ENCODE assay signal across 25 cellular contexts in the genomic region with DNA sequence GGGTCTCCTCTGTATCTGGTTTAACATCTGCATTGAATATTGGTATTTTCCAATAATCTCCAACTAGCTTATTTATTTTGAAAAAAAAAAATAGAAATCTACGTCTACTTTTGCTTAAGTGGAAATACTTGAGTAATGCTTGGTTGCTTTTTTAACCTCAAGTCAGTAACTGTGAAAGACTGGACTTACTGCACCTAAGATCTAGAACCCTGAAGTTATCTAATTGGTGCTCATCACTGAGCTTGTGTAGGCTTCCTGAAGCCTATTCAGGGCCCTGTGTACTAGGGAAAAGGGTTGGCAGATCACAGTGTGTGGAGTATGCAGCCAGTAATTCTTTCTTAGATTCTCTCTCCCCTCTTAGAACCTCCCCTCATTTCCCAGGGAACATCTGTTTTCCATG. TPM values are rescaled to one million over a fixed set of nuclear protein-coding genes. Genes with fewer than 3 reads are reported as not detected.
DNase-seq lines count a peak whose midpoint lies in the region; ATAC-seq, FAIRE-seq and TF ChIP-seq lines count a peak whose summit lies in the region.
"Had no signal": no experiment of that assay in that cellular context is flagged by ENCODE, and none has a peak within 500 bp of the region (broad histone marks: within the 10 kb centered on the region; RNA-seq: fewer than 3 reads in every experiment).

No MANE protein-coding gene starts in this region.

- peak; percentile 50 for ATAC-seq in HG02678 (IDR thresholded peaks at IDR 0.05; ENCODE audit: unreplicated experiment)
- ATAC-seq in IMR-90 (ENCODE audit: low read depth) = no peak
- no peak for ATAC-seq in PC-3
- ATAC-seq in HG03045 (IDR thresholded peaks at IDR 0.05; ENCODE audit: unreplicated experiment) = no peak
- ATAC-seq: K562; natural killer cell treated with Interleukin-12 subunit alpha and Interleukin-12 subunit beta and Interleukin-15 and Interleukin-18, amount 100 ng/mL, for 72 hours; stimulated activated naive CD8-positive, alpha-beta T cell treated with anti-CD3 and anti-CD28 coated beads, Interleukin-15, Interleukin-2, amounts not matched to agents 100 U/mL and 50 U/mL, for 24 hours had no signal

- BruUV-seq in IMR-90 (replicated peaks; lab: Mats Ljungman, UMichigan) = no TSS peak
- BruUV-seq in PC-3 (replicated peaks; lab: Mats Ljungman, UMichigan) = no TSS peak

- H4K5ac ChIP-seq in IMR-90 (ENCODE audit: low read depth, low read length) = no peak overlapping the region

- CTCF ChIA-PET in IMR-90 (lab: Yijun Ruan, JAX) (no interaction called here), PC-3 (lab: Charles Lee) (no interaction called here)

- no peak overlapping the region for H3K4ac ChIP-seq in IMR-90 (ENCODE audit: low read depth, low read length)

- no peak overlapping the region for H3K4me2 ChIP-seq in IMR-90 (ENCODE audit: low read depth, low read length)
- no peak overlapping the region for H3K4me2 ChIP-seq in PC-3 (ENCODE audit: low read length)

- no peak overlapping the region for H2BK120ac ChIP-seq in IMR-90 (ENCODE audit: low read depth, low read length)

- no peaks in the 10 kb centered on the region for H3K79me2 ChIP-seq in PC-3 (ENCODE audit: low read length)

- H4K20me1 ChIP-seq in IMR-90 (ENCODE audit: insufficient read depth, low read length) = no peaks in the 10 kb centered on the region
- no peaks in the 10 kb centered on the region for H4K20me1 ChIP-seq in PC-3 (ENCODE audit: low read length)

- TF ChIP-seq POLR2A in IMR-90 (IDR thresholded peaks at IDR 0.05; ENCODE audit: low read depth, low read length) = no peak

- H2BK15ac ChIP-seq in IMR-90 (ENCODE audit: low read depth, low read length) = no peak overlapping the region

- in situ Hi-C loops in IMR-90 (cut with MboI; ENCODE audit: low sequenced_read_pairs) = no loop called here

- H3K9ac ChIP-seq in IMR-90 (ENCODE audit: low read depth, low read length) (no peak overlapping the region), PC-3 (ENCODE audit: low read length) (no peak overlapping the region)

- no peak overlapping the region for H3K4me3 ChIP-seq in IMR-90 (ENCODE audit: insufficient read depth, low read depth, low read length)
- no peak overlapping the region for H3K4me3 ChIP-seq in PC-3 (ENCODE audit: low read length)
- H3K4me3 ChIP-seq: K562, MG63, ovary, thoracic aorta had no signal

- H3K27me3 ChIP-seq in IMR-90 (ENCODE audit: control insufficient read depth, insufficient read depth, low read length) (no peaks in the 10 kb centered on the region), PC-3 (ENCODE audit: low read length) (no peaks in the 10 kb centered on the region)
- H3K27me3 ChIP-seq: MG63, ovary had no signal

- H2AFZ ChIP-seq in IMR-90 (replicated peaks; ENCODE audit: low read length, poor library complexity) (no peak overlapping the region), PC-3 (ENCODE audit: low read length) (no peak overlapping the region)

- H2BK20ac ChIP-seq in IMR-90 (ENCODE audit: low read depth, low read length) = no peak overlapping the region

- H2AK9ac ChIP-seq in IMR-90 (replicated peaks; ENCODE audit: low read depth, low read length, poor library complexity) = no peak overlapping the region

- intact Hi-C loops in IMR-90 (cut with micrococcal nuclease) (no loop called here), PC-3 (cut with micrococcal nuclease) (no loop called here)

- peaks cover 9% of the 10 kb centered on the region for H3K4me1 ChIP-seq in IMR-90 (ENCODE audit: control insufficient read depth, insufficient read depth, low read length)
- H3K4me1 ChIP-seq in PC-3 (ENCODE audit: insufficient read depth, low read length) = peaks cover 14% of the 10 kb centered on the region

- H2AK5ac ChIP-seq in IMR-90 (ENCODE audit: low read depth, low read length) = no peak overlapping the region

- no peak overlapping the region for H3K56ac ChIP-seq in IMR-90 (ENCODE audit: extremely low read depth, insufficient read depth, low read length)

- TF ChIP-seq CTCF in IMR-90 (conservative IDR thresholded peaks at IDR 0.05; ENCODE audit: low read depth, low read length) (no peak), PC-3 (conservative IDR thresholded peaks at IDR 0.05; ENCODE audit: low read depth, low read length) (no peak)

- H3F3A ChIP-seq in PC-3 (ENCODE audit: low read length, unreplicated experiment) = no peaks in the 10 kb centered on the region

- POLR2A ChIA-PET in IMR-90 (lab: Charles Lee; ENCODE audit: unreplicated experiment) (no interaction called here), PC-3 (lab: Charles Lee; ENCODE audit: unreplicated experiment) (no interaction called here)

- peak overlapping the region; percentile 61; the same call in 1 of the 2 replicates for H3K18ac ChIP-seq in IMR-90 (ENCODE audit: low read depth, low read length)

- TF ChIP-seq RAD21 in IMR-90 (IDR thresholded peaks at IDR 0.05; ENCODE audit: low read length) = no peak

- H4K8ac ChIP-seq in IMR-90 (ENCODE audit: low read depth in 2 of 2, low read length in 2 of 2) = no peak overlapping the region; a peak in 1 of 4 replicates

- H3K9me2 ChIP-seq in PC-3 (replicated peaks; ENCODE audit: low read length) = no peaks in the 10 kb centered on the region

- peak; percentile 80 for FAIRE-seq in GM19239 (lab: Jason Lieb, UNC)
- FAIRE-seq: K562, keratinocyte had no signal

- peak overlapping the region; percentile 36 for H2BK5ac ChIP-seq in IMR-90 (ENCODE audit: low read depth, low read length, poor library complexity, severe bottlenecking)

- H3K14ac ChIP-seq in IMR-90 (replicated peaks; ENCODE audit: low read depth, low read length) = no peak overlapping the region

- no peaks in the 10 kb centered on the region for H3K79me1 ChIP-seq in IMR-90 (ENCODE audit: low read depth in 1 of 2, low read length in 2 of 2)

- DNase-seq in GM19239 (ENCODE audit: insufficient read length, low spot score) = no peak
- no peak for DNase-seq in IMR-90
- no peak for DNase-seq in SK-N-DZ (ENCODE audit: low spot score)
- no peak for DNase-seq in stimulated activated CD4-positive, alpha-beta T cell treated with anti-CD3 and anti-CD28 coated beads, Interleukin-12 subunit alpha, Interleukin-12 subunit beta, amount 100 ng/mL, for 4 hours
- DNase-seq in PC-3 = no peak
- DNase-seq: activated B cell treated with CpG ODN at 0.5 μM for 24 hours; activated CD4-positive, alpha-beta T cell treated with anti-CD3 and anti-CD28 coated beads, Interleukin-2, amount 50 U/mL, for 4 hours; activated effector memory CD4-positive, alpha-beta T cell treated with anti-CD3 and anti-CD28 coated beads, Interleukin-2, amount 50 U/mL, for 16 hours; CD4-positive, alpha-beta T cell; DMS 273 treated with DMSO at 0.1 percent for 48 hours; MG63; NCI-H1417; NCI-H2081 treated with DMSO at 0.1 percent for 48 hours; OCI-M1; ovary; stimulated activated CD4-positive, alpha-beta T cell treated with anti-CD3 and anti-CD28 coated beads, Interleukin-4, amount 100 ng/mL, for 4 hours; stimulated activated naive CD8-positive, alpha-beta T cell treated with anti-CD3 and anti-CD28 coated beads, Interleukin-15, Interleukin-2, amounts not matched to agents 100 U/mL and 50 U/mL, for 24 hours; SW 1271 had no signal

- H3K27ac ChIP-seq in IMR-90 (ENCODE audit: insufficient read depth, low read length) (peak overlapping the region; percentile 55; the same call in 1 of the 2 replicates), PC-3 (ENCODE audit: low read length) (no peak overlapping the region)
- H3K27ac ChIP-seq: ovary, thoracic aorta had no signal

- H3K23ac ChIP-seq in IMR-90 (ENCODE audit: low read depth, low read length) = no peak overlapping the region

- H3K9me3 ChIP-seq in IMR-90 (ENCODE audit: control insufficient read depth, insufficient read depth, low read length) = no peaks in the 10 kb centered on the region
- no peaks in the 10 kb centered on the region for H3K9me3 ChIP-seq in PC-3 (ENCODE audit: low read length)
- H3K9me3 ChIP-seq: MG63, ovary, thoracic aorta had no signal

- no CpG with 5 or more reads among the region's 1 CpG for WGBS in IMR-90 (ENCODE audit: extremely low coverage in 2 of 2, insufficient read length in 1 of 2), 2 experiments

- dilution Hi-C loops in IMR-90 (cut with HindIII; ENCODE audit: low sequenced_read_pairs, unreplicated experiment) = no loop called here

- peaks cover 3% of the 10 kb centered on the region; the same call in 1 of the 2 replicates for H3K9me1 ChIP-seq in IMR-90 (ENCODE audit: insufficient read depth, low read length)

- H3K36me3 ChIP-seq in IMR-90 (ENCODE audit: control insufficient read depth, insufficient read depth, low read length) (no peaks in the 10 kb centered on the region), PC-3 (ENCODE audit: low read depth, low read length) (no peaks in the 10 kb centered on the region)
- H3K36me3 ChIP-seq: MG63, ovary, thoracic aorta had no signal

- H4K91ac ChIP-seq in IMR-90 (ENCODE audit: insufficient read depth, low read depth, low read length) = no peak overlapping the region; the same call in 1 of the 2 replicates

TF ChIP-seq in IMR-90, 13 proteins besides CTCF, POLR2A, EP300 and RAD21 (continues in another document):
- no peak for TF ChIP-seq MAZ (IDR thresholded peaks at IDR 0.05; ENCODE audit: borderline replicate concordance, low read depth, low read length)
- TF ChIP-seq, protein P1, sequence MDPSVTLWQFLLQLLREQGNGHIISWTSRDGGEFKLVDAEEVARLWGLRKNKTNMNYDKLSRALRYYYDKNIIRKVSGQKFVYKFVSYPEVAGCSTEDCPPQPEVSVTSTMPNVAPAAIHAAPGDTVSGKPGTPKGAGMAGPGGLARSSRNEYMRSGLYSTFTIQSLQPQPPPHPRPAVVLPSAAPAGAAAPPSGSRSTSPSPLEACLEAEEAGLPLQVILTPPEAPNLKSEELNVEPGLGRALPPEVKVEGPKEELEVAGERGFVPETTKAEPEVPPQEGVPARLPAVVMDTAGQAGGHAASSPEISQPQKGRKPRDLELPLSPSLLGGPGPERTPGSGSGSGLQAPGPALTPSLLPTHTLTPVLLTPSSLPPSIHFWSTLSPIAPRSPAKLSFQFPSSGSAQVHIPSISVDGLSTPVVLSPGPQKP (IDR thresholded peaks at IDR 0.05; ENCODE audit: borderline replicate concordance, low read depth, low read length) = no peak
- TF ChIP-seq, protein P2, sequence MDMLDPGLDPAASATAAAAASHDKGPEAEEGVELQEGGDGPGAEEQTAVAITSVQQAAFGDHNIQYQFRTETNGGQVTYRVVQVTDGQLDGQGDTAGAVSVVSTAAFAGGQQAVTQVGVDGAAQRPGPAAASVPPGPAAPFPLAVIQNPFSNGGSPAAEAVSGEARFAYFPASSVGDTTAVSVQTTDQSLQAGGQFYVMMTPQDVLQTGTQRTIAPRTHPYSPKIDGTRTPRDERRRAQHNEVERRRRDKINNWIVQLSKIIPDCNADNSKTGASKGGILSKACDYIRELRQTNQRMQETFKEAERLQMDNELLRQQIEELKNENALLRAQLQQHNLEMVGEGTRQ (IDR thresholded peaks at IDR 0.05; ENCODE audit: low read depth, low read length) = no peak
- TF ChIP-seq CEBPB (IDR thresholded peaks at IDR 0.05; ENCODE audit: low read depth, low read length) = no peak

RNA-seq across cellular contexts. Expression of a gene that starts 16.2 kb away (rescaled TPM):
- 3.9 and 4.1 TPM in 2 replicates for total RNA-seq in IMR-90 (2012; rRNA removed)
- 1.7 and 2.2 TPM in 2 replicates for polyA plus RNA-seq in IMR-90 (2012; rRNA removed)
- polyA plus RNA-seq in IMR-90 (2012; cell fraction: cytosol; rRNA removed) = 1.2 and 1.7 TPM in 2 replicates
- 0.72 and 2.0 TPM in 2 replicates for polyA plus RNA-seq in IMR-90 (2012; cell fraction: nucleus; rRNA removed; ENCODE audit: low replicate concordance)
- 0.12 TPM in 1 of 2 replicates, not detected in the other for polyA plus RNA-seq in SK-N-DZ (2014; cell fraction: cytosol; rRNA removed)
- 0.05 TPM in 1 of 2 replicates, not detected in the other for polyA plus RNA-seq in SK-N-DZ (2014; cell fraction: nucleus; rRNA removed)
- total RNA-seq in PC-3 (2014; rRNA removed) = 3.2 and 4.8 TPM in 2 replicates
- total RNA-seq: mononuclear cell had no signal
